In genomic region chr4:125741825-125742452, GRCh38 we compare ENCODE assay signal across 8 cellular contexts.
DNase-seq lines count a peak whose midpoint lies in the region; ATAC-seq and TF ChIP-seq lines count a peak whose summit lies in the region.

No MANE protein-coding gene starts in this region.

- no peaks in the 10 kb centered on the region for H3K27me3 Mint-ChIP-seq in progenitor cell of endocrine pancreas

- DNase-seq in GM12864 (ENCODE audit: low read depth) (no peak), LoVo (ENCODE audit: low spot score) (peak; percentile 22), dedifferentiated amniotic fluid mesenchymal stem cell (ENCODE audit: extremely low spot score) (peak; percentile 32), progenitor cell of endocrine pancreas (ENCODE audit: low spot score, unreplicated experiment) (no peak), GOT3 (lab: John Stamatoyannopoulos, UW) (no peak)

- ATAC-seq in GM18520 (IDR thresholded peaks at IDR 0.05; ENCODE audit: unreplicated experiment): no peak
- no peak for ATAC-seq in HG03432 (IDR thresholded peaks at IDR 0.05; ENCODE audit: unreplicated experiment)
- no peak for ATAC-seq in HG02798 (IDR thresholded peaks at IDR 0.05; ENCODE audit: poor library complexity, unreplicated experiment)

- TF ChIP-seq CTCF in GM12864 (IDR thresholded peaks at IDR 0.05; ENCODE audit: low read depth, low read length, missing control alignments) (peak; percentile 19), progenitor cell of endocrine pancreas (IDR thresholded peaks at IDR 0.05; ENCODE audit: unreplicated experiment) (peak; percentile 60)

- H3K27ac Mint-ChIP-seq in progenitor cell of endocrine pancreas: no peak overlapping the region

- H3K4me3 ChIP-seq in GM12864 (ENCODE audit: low read depth, low read length): no peak overlapping the region

- H3K36me3 Mint-ChIP-seq in progenitor cell of endocrine pancreas (ENCODE audit: insufficient read depth): no peaks in the 10 kb centered on the region

- H3K4me1 Mint-ChIP-seq in progenitor cell of endocrine pancreas (ENCODE audit: low read depth): no peaks in the 10 kb centered on the region

- no peaks in the 10 kb centered on the region for H3K9me3 Mint-ChIP-seq in progenitor cell of endocrine pancreas (ENCODE audit: low read depth)

- no peak overlapping the region for H3K4me3 Mint-ChIP-seq in progenitor cell of endocrine pancreas (ENCODE audit: low read depth)

Comparison
In these comparisons a context has a peak if more than half of its experiments do, and no peak if none do; other contexts are left out.
1. DNase-seq: peak in LoVo (single experiment) and dedifferentiated amniotic fluid mesenchymal stem cell (single experiment); none in GM12864 (single experiment), progenitor cell of endocrine pancreas (single experiment) and GOT3 (single experiment).